In genomic region chr19:30371960-30372824, GRCh38 we compare ENCODE assay signal across 1 cellular context.
TF ChIP-seq lines count a peak whose summit lies in the region.

Gene ZNF536, plus strand, starts transcription at chr19:30372384. Its CDS starts 71,179 bp downstream, at chr19:30443563.

TF ChIP-seq in HEK293, 187 proteins besides CTCF, POLR2A, EP300 and RAD21 (continued from another document):
- TF ChIP-seq ZNF174 (tag by site-specific recombination; IDR thresholded peaks at IDR 0.05) (no peak), ZBTB8A (tag by site-specific recombination; IDR thresholded peaks at IDR 0.05) (no peak), EGR2 (tag by site-specific recombination; IDR thresholded peaks at IDR 0.05; ENCODE audit: low read depth) (peak; percentile 81), ZNF394 (tag by site-specific recombination; IDR thresholded peaks at IDR 0.05; ENCODE audit: borderline replicate concordance) (no peak), ZNF391 (tag by site-specific recombination; IDR thresholded peaks at IDR 0.05; ENCODE audit: borderline replicate concordance, low read depth) (no peak), HOXA7 (CRISPR knock-in tag; IDR thresholded peaks at IDR 0.05; ENCODE audit: borderline replicate concordance) (no peak), ZNF549 (tag by site-specific recombination; IDR thresholded peaks at IDR 0.05) (no peak), ZNF341 (tag by site-specific recombination; IDR thresholded peaks at IDR 0.05; ENCODE audit: low read depth) (peak; percentile 40; the same call in 1 of the 2 replicates), ZNF324 (tag by site-specific recombination; IDR thresholded peaks at IDR 0.05) (no peak), ZNF501 (tag by site-specific recombination; IDR thresholded peaks at IDR 0.05) (no peak), BCL11B (tag by site-specific recombination; IDR thresholded peaks at IDR 0.05; ENCODE audit: low read depth) (no peak), ZNF23 (tag by site-specific recombination; IDR thresholded peaks at IDR 0.05; ENCODE audit: borderline replicate concordance) (no peak), ZNF146 (tag by site-specific recombination; IDR thresholded peaks at IDR 0.05) (no peak), ZNF221 (tag by site-specific recombination; IDR thresholded peaks at IDR 0.05; ENCODE audit: borderline replicate concordance) (no peak), ZSCAN30 (tag by site-specific recombination; IDR thresholded peaks at IDR 0.05) (peak; percentile 25; the same call in 1 of the 2 replicates), ZFHX2 (tag by site-specific recombination; conservative IDR thresholded peaks at IDR 0.05) (peak; percentile 88), RBAK (tag by site-specific recombination; IDR thresholded peaks at IDR 0.05) (no peak), ZNF629 (tag by site-specific recombination; IDR thresholded peaks at IDR 0.05) (no peak), ZNF416 (tag by site-specific recombination; IDR thresholded peaks at IDR 0.05) (no peak), ZNF239 (tag by site-specific recombination; IDR thresholded peaks at IDR 0.05) (no peak), ZSCAN4 (tag by site-specific recombination; IDR thresholded peaks at IDR 0.05) (peak; percentile 32; the same call in 1 of the 2 replicates), ZNF837 (tag by site-specific recombination; IDR thresholded peaks at IDR 0.05) (no peak)
- TF ChIP-seq, protein P1, sequence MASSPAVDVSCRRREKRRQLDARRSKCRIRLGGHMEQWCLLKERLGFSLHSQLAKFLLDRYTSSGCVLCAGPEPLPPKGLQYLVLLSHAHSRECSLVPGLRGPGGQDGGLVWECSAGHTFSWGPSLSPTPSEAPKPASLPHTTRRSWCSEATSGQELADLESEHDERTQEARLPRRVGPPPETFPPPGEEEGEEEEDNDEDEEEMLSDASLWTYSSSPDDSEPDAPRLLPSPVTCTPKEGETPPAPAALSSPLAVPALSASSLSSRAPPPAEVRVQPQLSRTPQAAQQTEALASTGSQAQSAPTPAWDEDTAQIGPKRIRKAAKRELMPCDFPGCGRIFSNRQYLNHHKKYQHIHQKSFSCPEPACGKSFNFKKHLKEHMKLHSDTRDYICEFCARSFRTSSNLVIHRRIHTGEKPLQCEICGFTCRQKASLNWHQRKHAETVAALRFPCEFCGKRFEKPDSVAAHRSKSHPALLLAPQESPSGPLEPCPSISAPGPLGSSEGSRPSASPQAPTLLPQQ (tag by site-specific recombination; IDR thresholded peaks at IDR 0.05): no peak
- TF ChIP-seq, protein P2, sequence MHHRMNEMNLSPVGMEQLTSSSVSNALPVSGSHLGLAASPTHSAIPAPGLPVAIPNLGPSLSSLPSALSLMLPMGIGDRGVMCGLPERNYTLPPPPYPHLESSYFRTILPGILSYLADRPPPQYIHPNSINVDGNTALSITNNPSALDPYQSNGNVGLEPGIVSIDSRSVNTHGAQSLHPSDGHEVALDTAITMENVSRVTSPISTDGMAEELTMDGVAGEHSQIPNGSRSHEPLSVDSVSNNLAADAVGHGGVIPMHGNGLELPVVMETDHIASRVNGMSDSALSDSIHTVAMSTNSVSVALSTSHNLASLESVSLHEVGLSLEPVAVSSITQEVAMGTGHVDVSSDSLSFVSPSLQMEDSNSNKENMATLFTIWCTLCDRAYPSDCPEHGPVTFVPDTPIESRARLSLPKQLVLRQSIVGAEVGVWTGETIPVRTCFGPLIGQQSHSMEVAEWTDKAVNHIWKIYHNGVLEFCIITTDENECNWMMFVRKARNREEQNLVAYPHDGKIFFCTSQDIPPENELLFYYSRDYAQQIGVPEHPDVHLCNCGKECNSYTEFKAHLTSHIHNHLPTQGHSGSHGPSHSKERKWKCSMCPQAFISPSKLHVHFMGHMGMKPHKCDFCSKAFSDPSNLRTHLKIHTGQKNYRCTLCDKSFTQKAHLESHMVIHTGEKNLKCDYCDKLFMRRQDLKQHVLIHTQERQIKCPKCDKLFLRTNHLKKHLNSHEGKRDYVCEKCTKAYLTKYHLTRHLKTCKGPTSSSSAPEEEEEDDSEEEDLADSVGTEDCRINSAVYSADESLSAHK (tag by site-specific recombination; IDR thresholded peaks at IDR 0.05): no peak
